In genomic region chr6:98838027-98838426, GRCh38 we compare ENCODE assay signal across 1 cellular context.
TF ChIP-seq lines count a peak whose summit lies in the region.

No MANE protein-coding gene starts in this region.

TF ChIP-seq in H1, 55 proteins besides CTCF, POLR2A, EP300 and RAD21:
- TF ChIP-seq FOSL1 (IDR thresholded peaks at IDR 0.05; ENCODE audit: insufficient read depth, low read depth, low read length), result no peak
- no peak for TF ChIP-seq HDAC6 (IDR thresholded peaks at IDR 0.05; ENCODE audit: low read depth, low read length)
- no peak for TF ChIP-seq TAF7 (optimal IDR thresholded peaks at IDR 0.05; ENCODE audit: borderline replicate concordance, low read depth, low read length)
- TF ChIP-seq RNF2 (IDR thresholded peaks at IDR 0.05; ENCODE audit: borderline replicate concordance, low read depth, low read length, missing control alignments, poor library complexity, severe bottlenecking), result peak; percentile 89
